Comparison of ENCODE assay signal across 1 cellular context in genomic region chr10:14954001-14954770, GRCh38.
A peak's percentile ranks its signal among the peaks of the same experiment; 100 is the strongest.
TF ChIP-seq lines count a peak whose summit lies in the region.

DCLRE1C (minus strand) TSS chr10:14954096; CDS start chr10:14954010, 86 bp downstream.

TF ChIP-seq in K562, 482 proteins besides CTCF, POLR2A, EP300 and RAD21 (continued from another document and continues in another):
- TF ChIP-seq NR2F6 (CRISPR knock-in tag; IDR thresholded peaks at IDR 0.05) (no peak), POU5F1 (IDR thresholded peaks at IDR 0.05; ENCODE audit: borderline replicate concordance, low read depth, low read length, partially characterized antibody) (no peak), BRF1 (IDR thresholded peaks at IDR 0.05; ENCODE audit: borderline replicate concordance, extremely low read depth, insufficient read length) (no peak), AFF4 (CRISPR knock-in tag; IDR thresholded peaks at IDR 0.05) (no peak; the same call in 1 of the 2 replicates), PRMT5 (CRISPR knock-in tag; IDR thresholded peaks at IDR 0.05) (no peak), TFAM (CRISPR knock-in tag; conservative IDR thresholded peaks at IDR 0.05) (no peak), RBM17 (IDR thresholded peaks at IDR 0.05; ENCODE audit: borderline replicate concordance, low read depth, low read length) (no peak), MCM3 (IDR thresholded peaks at IDR 0.05) (no peak), FOXP4 (CRISPR knock-in tag; IDR thresholded peaks at IDR 0.05; ENCODE audit: borderline replicate concordance) (no peak), HLTF (IDR thresholded peaks at IDR 0.05) (no peak), ETV1 (tag; conservative IDR thresholded peaks at IDR 0.05; ENCODE audit: low read depth) (peak; percentile 93), TSC22D4 (tag; IDR thresholded peaks at IDR 0.05) (no peak), E2F3 (CRISPR knock-in tag; IDR thresholded peaks at IDR 0.05) (peak; percentile 92), CC2D1A (IDR thresholded peaks at IDR 0.05) (no peak)
- TF ChIP-seq, protein P1, sequence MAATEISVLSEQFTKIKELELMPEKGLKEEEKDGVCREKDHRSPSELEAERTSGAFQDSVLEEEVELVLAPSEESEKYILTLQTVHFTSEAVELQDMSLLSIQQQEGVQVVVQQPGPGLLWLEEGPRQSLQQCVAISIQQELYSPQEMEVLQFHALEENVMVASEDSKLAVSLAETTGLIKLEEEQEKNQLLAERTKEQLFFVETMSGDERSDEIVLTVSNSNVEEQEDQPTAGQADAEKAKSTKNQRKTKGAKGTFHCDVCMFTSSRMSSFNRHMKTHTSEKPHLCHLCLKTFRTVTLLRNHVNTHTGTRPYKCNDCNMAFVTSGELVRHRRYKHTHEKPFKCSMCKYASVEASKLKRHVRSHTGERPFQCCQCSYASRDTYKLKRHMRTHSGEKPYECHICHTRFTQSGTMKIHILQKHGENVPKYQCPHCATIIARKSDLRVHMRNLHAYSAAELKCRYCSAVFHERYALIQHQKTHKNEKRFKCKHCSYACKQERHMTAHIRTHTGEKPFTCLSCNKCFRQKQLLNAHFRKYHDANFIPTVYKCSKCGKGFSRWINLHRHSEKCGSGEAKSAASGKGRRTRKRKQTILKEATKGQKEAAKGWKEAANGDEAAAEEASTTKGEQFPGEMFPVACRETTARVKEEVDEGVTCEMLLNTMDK (IDR thresholded peaks at IDR 0.05; ENCODE audit: borderline replicate concordance, insufficient read depth, low read depth, low read length, poor library complexity, severe bottlenecking), result no peak
- TF ChIP-seq, protein P2, sequence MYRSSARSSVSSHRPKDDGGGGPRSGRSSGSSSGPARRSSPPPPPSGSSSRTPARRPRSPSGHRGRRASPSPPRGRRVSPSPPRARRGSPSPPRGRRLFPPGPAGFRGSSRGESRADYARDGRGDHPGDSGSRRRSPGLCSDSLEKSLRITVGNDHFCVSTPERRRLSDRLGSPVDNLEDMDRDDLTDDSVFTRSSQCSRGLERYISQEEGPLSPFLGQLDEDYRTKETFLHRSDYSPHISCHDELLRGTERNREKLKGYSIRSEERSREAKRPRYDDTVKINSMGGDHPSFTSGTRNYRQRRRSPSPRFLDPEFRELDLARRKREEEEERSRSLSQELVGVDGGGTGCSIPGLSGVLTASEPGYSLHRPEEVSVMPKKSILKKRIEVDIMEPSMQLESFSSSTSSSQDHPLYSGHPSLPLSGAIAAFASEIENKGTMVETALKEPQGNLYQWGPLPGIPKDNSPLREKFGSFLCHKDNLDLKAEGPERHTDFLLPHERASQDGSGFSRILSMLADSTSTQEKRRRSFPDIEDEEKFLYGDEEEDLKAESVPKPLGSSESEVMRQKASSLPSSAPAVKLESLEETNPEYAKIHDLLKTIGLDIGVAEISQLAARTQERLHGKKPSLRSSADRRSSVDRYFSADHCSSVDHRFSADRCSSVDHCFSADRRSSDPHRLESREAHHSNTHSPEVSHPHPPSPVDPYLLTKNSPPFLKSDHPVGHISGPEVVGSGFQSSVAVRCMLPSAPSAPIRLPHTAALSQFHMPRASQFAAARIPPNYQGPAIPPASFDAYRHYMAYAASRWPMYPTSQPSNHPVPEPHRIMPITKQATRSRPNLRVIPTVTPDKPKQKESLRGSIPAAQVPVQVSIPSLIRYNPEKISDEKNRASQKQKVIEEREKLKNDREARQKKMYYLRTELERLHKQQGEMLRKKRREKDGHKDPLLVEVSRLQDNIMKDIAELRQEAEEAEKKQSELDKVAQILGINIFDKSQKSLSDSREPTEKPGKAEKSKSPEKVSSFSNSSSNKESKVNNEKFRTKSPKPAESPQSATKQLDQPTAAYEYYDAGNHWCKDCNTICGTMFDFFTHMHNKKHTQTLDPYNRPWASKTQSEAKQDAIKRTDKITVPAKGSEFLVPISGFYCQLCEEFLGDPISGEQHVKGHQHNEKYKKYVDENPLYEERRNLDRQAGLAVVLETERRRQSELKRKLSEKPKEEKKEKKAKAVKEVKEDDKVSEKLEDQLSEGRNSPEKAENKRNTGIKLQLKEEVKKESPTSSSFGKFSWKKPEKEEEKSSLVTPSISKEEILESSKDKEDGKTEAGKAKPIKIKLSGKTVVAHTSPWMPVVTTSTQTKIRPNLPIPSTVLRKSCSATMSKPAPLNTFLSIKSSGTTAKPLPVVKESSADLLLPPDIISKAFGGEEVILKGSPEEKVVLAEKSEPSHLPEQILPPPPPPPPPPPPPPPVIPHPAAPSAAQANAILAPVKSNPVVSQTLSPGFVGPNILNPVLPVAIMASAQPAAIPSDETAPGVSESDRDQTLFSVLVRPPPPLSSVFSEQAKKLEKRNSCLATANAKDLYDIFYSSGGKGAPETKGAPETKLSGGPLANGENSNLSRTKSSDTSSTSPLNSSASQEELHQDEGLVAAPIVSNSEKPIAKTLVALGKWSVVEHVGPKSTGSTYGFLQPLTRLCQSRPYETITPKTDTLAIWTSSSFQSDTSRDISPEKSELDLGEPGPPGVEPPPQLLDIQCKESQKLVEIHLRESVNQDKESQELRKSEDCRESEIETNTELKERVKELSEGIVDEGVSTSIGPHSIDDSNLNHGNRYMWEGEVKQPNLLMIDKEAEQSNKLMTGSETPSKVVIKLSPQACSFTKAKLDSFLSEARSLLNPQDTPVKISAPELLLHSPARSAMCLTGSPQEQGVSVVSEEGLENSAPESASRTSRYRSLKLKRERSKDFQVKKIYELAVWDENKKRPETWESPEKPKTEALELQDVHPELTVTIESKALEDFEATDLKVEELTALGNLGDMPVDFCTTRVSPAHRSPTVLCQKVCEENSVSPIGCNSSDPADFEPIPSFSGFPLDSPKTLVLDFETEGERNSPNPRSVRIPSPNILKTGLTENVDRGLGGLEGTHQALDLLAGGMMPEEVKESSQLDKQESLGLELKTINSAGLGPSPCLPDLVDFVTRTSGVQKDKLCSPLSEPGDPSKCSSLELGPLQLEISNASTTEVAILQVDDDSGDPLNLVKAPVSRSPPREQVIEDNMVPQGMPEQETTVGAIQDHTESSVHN (IDR thresholded peaks at IDR 0.05; ENCODE audit: borderline replicate concordance in 1 of 2, low read depth in 1 of 2), result peak in 1 of 2 experiments; percentile 4; a peak in 1 of 4 replicates
- TF ChIP-seq, protein P3, sequence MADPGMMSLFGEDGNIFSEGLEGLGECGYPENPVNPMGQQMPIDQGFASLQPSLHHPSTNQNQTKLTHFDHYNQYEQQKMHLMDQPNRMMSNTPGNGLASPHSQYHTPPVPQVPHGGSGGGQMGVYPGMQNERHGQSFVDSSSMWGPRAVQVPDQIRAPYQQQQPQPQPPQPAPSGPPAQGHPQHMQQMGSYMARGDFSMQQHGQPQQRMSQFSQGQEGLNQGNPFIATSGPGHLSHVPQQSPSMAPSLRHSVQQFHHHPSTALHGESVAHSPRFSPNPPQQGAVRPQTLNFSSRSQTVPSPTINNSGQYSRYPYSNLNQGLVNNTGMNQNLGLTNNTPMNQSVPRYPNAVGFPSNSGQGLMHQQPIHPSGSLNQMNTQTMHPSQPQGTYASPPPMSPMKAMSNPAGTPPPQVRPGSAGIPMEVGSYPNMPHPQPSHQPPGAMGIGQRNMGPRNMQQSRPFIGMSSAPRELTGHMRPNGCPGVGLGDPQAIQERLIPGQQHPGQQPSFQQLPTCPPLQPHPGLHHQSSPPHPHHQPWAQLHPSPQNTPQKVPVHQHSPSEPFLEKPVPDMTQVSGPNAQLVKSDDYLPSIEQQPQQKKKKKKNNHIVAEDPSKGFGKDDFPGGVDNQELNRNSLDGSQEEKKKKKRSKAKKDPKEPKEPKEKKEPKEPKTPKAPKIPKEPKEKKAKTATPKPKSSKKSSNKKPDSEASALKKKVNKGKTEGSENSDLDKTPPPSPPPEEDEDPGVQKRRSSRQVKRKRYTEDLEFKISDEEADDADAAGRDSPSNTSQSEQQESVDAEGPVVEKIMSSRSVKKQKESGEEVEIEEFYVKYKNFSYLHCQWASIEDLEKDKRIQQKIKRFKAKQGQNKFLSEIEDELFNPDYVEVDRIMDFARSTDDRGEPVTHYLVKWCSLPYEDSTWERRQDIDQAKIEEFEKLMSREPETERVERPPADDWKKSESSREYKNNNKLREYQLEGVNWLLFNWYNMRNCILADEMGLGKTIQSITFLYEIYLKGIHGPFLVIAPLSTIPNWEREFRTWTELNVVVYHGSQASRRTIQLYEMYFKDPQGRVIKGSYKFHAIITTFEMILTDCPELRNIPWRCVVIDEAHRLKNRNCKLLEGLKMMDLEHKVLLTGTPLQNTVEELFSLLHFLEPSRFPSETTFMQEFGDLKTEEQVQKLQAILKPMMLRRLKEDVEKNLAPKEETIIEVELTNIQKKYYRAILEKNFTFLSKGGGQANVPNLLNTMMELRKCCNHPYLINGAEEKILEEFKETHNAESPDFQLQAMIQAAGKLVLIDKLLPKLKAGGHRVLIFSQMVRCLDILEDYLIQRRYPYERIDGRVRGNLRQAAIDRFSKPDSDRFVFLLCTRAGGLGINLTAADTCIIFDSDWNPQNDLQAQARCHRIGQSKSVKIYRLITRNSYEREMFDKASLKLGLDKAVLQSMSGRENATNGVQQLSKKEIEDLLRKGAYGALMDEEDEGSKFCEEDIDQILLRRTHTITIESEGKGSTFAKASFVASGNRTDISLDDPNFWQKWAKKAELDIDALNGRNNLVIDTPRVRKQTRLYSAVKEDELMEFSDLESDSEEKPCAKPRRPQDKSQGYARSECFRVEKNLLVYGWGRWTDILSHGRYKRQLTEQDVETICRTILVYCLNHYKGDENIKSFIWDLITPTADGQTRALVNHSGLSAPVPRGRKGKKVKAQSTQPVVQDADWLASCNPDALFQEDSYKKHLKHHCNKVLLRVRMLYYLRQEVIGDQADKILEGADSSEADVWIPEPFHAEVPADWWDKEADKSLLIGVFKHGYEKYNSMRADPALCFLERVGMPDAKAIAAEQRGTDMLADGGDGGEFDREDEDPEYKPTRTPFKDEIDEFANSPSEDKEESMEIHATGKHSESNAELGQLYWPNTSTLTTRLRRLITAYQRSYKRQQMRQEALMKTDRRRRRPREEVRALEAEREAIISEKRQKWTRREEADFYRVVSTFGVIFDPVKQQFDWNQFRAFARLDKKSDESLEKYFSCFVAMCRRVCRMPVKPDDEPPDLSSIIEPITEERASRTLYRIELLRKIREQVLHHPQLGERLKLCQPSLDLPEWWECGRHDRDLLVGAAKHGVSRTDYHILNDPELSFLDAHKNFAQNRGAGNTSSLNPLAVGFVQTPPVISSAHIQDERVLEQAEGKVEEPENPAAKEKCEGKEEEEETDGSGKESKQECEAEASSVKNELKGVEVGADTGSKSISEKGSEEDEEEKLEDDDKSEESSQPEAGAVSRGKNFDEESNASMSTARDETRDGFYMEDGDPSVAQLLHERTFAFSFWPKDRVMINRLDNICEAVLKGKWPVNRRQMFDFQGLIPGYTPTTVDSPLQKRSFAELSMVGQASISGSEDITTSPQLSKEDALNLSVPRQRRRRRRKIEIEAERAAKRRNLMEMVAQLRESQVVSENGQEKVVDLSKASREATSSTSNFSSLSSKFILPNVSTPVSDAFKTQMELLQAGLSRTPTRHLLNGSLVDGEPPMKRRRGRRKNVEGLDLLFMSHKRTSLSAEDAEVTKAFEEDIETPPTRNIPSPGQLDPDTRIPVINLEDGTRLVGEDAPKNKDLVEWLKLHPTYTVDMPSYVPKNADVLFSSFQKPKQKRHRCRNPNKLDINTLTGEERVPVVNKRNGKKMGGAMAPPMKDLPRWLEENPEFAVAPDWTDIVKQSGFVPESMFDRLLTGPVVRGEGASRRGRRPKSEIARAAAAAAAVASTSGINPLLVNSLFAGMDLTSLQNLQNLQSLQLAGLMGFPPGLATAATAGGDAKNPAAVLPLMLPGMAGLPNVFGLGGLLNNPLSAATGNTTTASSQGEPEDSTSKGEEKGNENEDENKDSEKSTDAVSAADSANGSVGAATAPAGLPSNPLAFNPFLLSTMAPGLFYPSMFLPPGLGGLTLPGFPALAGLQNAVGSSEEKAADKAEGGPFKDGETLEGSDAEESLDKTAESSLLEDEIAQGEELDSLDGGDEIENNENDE (IDR thresholded peaks at IDR 0.05; ENCODE audit: low read depth, low read length), result no peak
